In the genomic region with DNA sequence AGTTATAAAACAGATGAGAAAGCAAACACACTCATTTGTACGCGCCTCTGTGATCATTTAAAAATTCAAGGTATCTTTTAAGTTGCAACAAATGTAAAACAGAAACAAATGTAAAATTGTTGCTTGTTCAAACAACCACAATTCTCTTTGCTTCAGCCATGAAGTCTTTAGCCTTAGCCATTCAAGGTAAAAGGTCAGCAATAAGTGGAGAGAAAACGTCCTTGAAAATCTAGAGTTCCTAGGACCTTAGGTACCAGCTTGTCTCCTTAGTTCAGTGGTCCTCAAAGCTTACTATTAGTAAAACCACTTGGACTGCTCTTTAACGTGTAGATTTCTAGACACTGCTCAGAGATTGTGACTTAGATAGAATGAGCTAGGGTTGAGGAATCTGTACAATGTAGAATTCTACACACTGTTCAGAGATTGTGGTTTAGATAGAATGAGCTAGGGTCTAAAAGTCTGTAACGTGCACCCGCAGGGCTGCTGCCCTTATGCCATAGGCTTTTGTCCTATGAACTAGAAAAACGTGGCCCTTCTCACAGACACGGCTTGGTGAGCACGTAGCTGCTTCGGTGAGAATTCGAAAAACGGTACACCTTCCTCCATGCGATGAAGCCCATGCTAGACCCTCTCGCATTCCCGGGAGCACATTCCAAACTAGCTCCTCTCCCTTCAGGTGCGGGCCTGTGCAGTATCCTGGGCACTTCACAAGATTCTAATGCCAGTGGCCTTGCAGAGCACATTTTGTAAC, we compare ENCODE assay signal across 11 cellular contexts. TPM values are rescaled to one million over a fixed set of nuclear protein-coding genes. Genes with fewer than 3 reads are reported as not detected.
A peak's percentile ranks its signal among the peaks of the same experiment; 100 is the strongest.
DNase-seq lines count a peak whose midpoint lies in the region; ATAC-seq and TF ChIP-seq lines count a peak whose summit lies in the region.
"Had no signal": no experiment of that assay in that cellular context is flagged by ENCODE, and none has a peak within 500 bp of the region (broad histone marks: within the 10 kb centered on the region; RNA-seq: fewer than 3 reads in every experiment).

No MANE protein-coding gene starts in this region.

- no peaks in the 10 kb centered on the region for H3K27me3 Mint-ChIP-seq in CD4-positive, alpha-beta T cell
- H3K27me3 Mint-ChIP-seq in activated CD8-positive, alpha-beta T cell treated with anti-CD3 and anti-CD28 coated beads, Interleukin-2, amount 10 ng/mL, durations not matched to agents 7 days and 5 days (ENCODE audit: low read depth), result no peaks in the 10 kb centered on the region
- no peaks in the 10 kb centered on the region for H3K27me3 Mint-ChIP-seq in memory B cell

- peak overlapping the region; percentile 89 for H3K27ac Mint-ChIP-seq in CD4-positive, alpha-beta T cell
- H3K27ac Mint-ChIP-seq in activated CD8-positive, alpha-beta T cell treated with anti-CD3 and anti-CD28 coated beads, Interleukin-2, amount 10 ng/mL, durations not matched to agents 7 days and 5 days, result peak overlapping the region; percentile 93
- peak overlapping the region; percentile 90 for H3K27ac Mint-ChIP-seq in memory B cell

- intact Hi-C loops in CD4-positive, alpha-beta T cell (cut with DNase I, micrococcal nuclease), result loop anchor here in 1 of 2 experiments (5.0 kb wide), 1 partner anchor 41 kb away; no protein-coding TSS in a partner anchor
- intact Hi-C loops in tibial artery (cut with DNase I; ENCODE audit: low total_unique reads), result no loop called here

- TF ChIP-seq CTCF in CD4-positive, alpha-beta T cell (IDR thresholded peaks at IDR 0.05), result no peak
- no peak for TF ChIP-seq CTCF in tibial artery (IDR thresholded peaks at IDR 0.05)

- no peak overlapping the region for H3K4me3 ChIP-seq in tibial artery

- H3K9me3 ChIP-seq in CD4-positive, alpha-beta T cell (ENCODE audit: control insufficient read depth, low read length), result no peaks in the 10 kb centered on the region
- H3K9me3 ChIP-seq in tibial artery, result no peaks in the 10 kb centered on the region

- CTCF ChIA-PET in CD4-positive, alpha-beta T cell (lab: Charles Lee), result interaction anchor here (0.6 to 2.7 kb wide), 4 partner anchors 29 to 140 kb away, joined by 3 to 10 read pairs (median 5); no protein-coding TSS in a partner anchor
- CTCF ChIA-PET in activated CD8-positive, alpha-beta T cell treated with anti-CD3 and anti-CD28 coated beads, Interleukin-2, amount 10 ng/mL, durations not matched to agents 7 days and 5 days (lab: Charles Lee), result interaction anchor here (0.8 to 5.9 kb wide), 22 partner anchors 11 to 206 kb away, joined by 3 to 47 read pairs (median 4); partner anchors contain the start of gene COQ2

- POLR2A ChIA-PET in CD4-positive, alpha-beta T cell (lab: Charles Lee), result interaction anchor here (0.5 to 8.9 kb wide), 13 partner anchors 12 to 343 kb away, joined by 3 to 167 read pairs (median 7); partner anchors contain the start of genes COPS4, COQ2, HELQ and LIN54
- POLR2A ChIA-PET in activated CD8-positive, alpha-beta T cell treated with anti-CD3 and anti-CD28 coated beads, Interleukin-2, amount 10 ng/mL, durations not matched to agents 7 days and 5 days (lab: Charles Lee), result interaction anchor here (0.6 to 2.4 kb wide), 10 partner anchors 11 to 124 kb away, joined by 3 to 21 read pairs (median 4); partner anchors contain the start of gene COPS4

- H3K4me3 Mint-ChIP-seq in CD4-positive, alpha-beta T cell, result peak overlapping the region; percentile 98
- peak overlapping the region; percentile 89 for H3K4me3 Mint-ChIP-seq in activated CD8-positive, alpha-beta T cell treated with anti-CD3 and anti-CD28 coated beads, Interleukin-2, amount 10 ng/mL, durations not matched to agents 7 days and 5 days
- peak overlapping the region; percentile 93 for H3K4me3 Mint-ChIP-seq in memory B cell

- peak; percentile 5 for ATAC-seq in CD4-positive, alpha-beta T cell (ENCODE audit: poor library complexity)
- peak; percentile 27 for ATAC-seq in activated CD8-positive, alpha-beta T cell treated with anti-CD3 and anti-CD28 coated beads, Interleukin-2, amount 10 ng/mL, durations not matched to agents 7 days and 5 days
- ATAC-seq in memory B cell (ENCODE audit: low read depth) (no peak), GM19467 (IDR thresholded peaks at IDR 0.05; ENCODE audit: unreplicated experiment) (no peak)

- no peaks in the 10 kb centered on the region for H3K9me3 Mint-ChIP-seq in CD4-positive, alpha-beta T cell
- no peaks in the 10 kb centered on the region for H3K9me3 Mint-ChIP-seq in activated CD8-positive, alpha-beta T cell treated with anti-CD3 and anti-CD28 coated beads, Interleukin-2, amount 10 ng/mL, durations not matched to agents 7 days and 5 days (ENCODE audit: insufficient read depth)
- no peaks in the 10 kb centered on the region for H3K9me3 Mint-ChIP-seq in memory B cell

- in situ Hi-C loops in KBM-7 (cut with MboI; ENCODE audit: low pct_unique_long_range_greater_than_20kb, low sequenced_read_pairs), result no loop called here

- DNase-seq in CD4-positive, alpha-beta T cell, result peak in 6 of 10 experiments; percentile 10 to 35 (median 16)
- DNase-seq in KBM-7, result peak; percentile 73
- peak; percentile 66 for DNase-seq in activated CD8-positive, alpha-beta T cell treated with anti-CD3 and anti-CD28 coated beads, Interleukin-2, amount 10 ng/mL, durations not matched to agents 7 days and 5 days
- DNase-seq in memory B cell (ENCODE audit: low spot score in 2 of 2), result no peak
- DNase-seq in tibial artery, result no peak
- no peak for DNase-seq in NCI-H774 (lab: John Stamatoyannopoulos, UW)
- DNase-seq in putamen (ENCODE audit: low spot score), result no peak
- DNase-seq: DMS79 treated with DMSO at 0.1 percent for 48 hours, kidney had no signal

- H3K36me3 Mint-ChIP-seq in CD4-positive, alpha-beta T cell (ENCODE audit: low read depth), result peaks cover 59% of the 10 kb centered on the region
- peaks cover 49% of the 10 kb centered on the region for H3K36me3 Mint-ChIP-seq in activated CD8-positive, alpha-beta T cell treated with anti-CD3 and anti-CD28 coated beads, Interleukin-2, amount 10 ng/mL, durations not matched to agents 7 days and 5 days (ENCODE audit: low read depth)
- H3K36me3 Mint-ChIP-seq in memory B cell, result peaks cover 18% of the 10 kb centered on the region

- H3K4me1 Mint-ChIP-seq in CD4-positive, alpha-beta T cell (ENCODE audit: low read depth), result peaks cover 51% of the 10 kb centered on the region
- peaks cover 56% of the 10 kb centered on the region for H3K4me1 Mint-ChIP-seq in activated CD8-positive, alpha-beta T cell treated with anti-CD3 and anti-CD28 coated beads, Interleukin-2, amount 10 ng/mL, durations not matched to agents 7 days and 5 days (ENCODE audit: low read depth)
- peaks cover 22% of the 10 kb centered on the region for H3K4me1 Mint-ChIP-seq in memory B cell

- peaks cover 0 to 14% (median 12%) of the 10 kb centered on the region in 4 donors for H3K4me1 ChIP-seq in tibial artery

- H3K27me3 ChIP-seq in CD4-positive, alpha-beta T cell (ENCODE audit: control insufficient read depth, insufficient read depth, low read length), result no peaks in the 10 kb centered on the region
- no peaks in the 10 kb centered on the region for H3K27me3 ChIP-seq in tibial artery

- H3K27ac ChIP-seq in CD4-positive, alpha-beta T cell (ENCODE audit: low read depth, low read length), result peak overlapping the region; percentile 66
- H3K27ac ChIP-seq in tibial artery, result no peak overlapping the region

- H3K36me3 ChIP-seq in tibial artery, result no peaks in the 10 kb centered on the region

RNA-seq across cellular contexts. Expression of gene PLAC8, which starts 1.7 kb away (rescaled TPM):
- 100 to 1,000 TPM; 249 to 259 TPM for total RNA-seq in CD4-positive, alpha-beta T cell
- 100 to 1,000 TPM; 193 to 198 TPM for total RNA-seq in activated CD8-positive, alpha-beta T cell treated with anti-CD3 and anti-CD28 coated beads, Interleukin-2, amount 10 ng/mL, durations not matched to agents 7 days and 5 days
- total RNA-seq: HT1080 had no signal

Comparison
In these comparisons a context has a peak if more than half of its experiments do, and no peak if none do; other contexts are left out.
1. ATAC-seq: peak in CD4-positive, alpha-beta T cell (single experiment) and activated CD8-positive, alpha-beta T cell treated with anti-CD3 and anti-CD28 coated beads, Interleukin-2, amount 10 ng/mL, durations not matched to agents 7 days and 5 days (single experiment); none in memory B cell (single experiment) and GM19467 (single experiment).
2. DNase-seq: peak in CD4-positive, alpha-beta T cell (6 of 10), KBM-7 (single experiment) and activated CD8-positive, alpha-beta T cell treated with anti-CD3 and anti-CD28 coated beads, Interleukin-2, amount 10 ng/mL, durations not matched to agents 7 days and 5 days (single experiment); none in memory B cell (0 of 2), tibial artery (0 of 2), NCI-H774 (single experiment) and putamen (single experiment).
3. Peak in every context shown above with its lines, with median percentiles within 50 percentile points of each other: H3K27ac Mint-ChIP-seq and H3K4me3 Mint-ChIP-seq.